Comparison of ENCODE assay signal across 1 cellular context in the genomic region with DNA sequence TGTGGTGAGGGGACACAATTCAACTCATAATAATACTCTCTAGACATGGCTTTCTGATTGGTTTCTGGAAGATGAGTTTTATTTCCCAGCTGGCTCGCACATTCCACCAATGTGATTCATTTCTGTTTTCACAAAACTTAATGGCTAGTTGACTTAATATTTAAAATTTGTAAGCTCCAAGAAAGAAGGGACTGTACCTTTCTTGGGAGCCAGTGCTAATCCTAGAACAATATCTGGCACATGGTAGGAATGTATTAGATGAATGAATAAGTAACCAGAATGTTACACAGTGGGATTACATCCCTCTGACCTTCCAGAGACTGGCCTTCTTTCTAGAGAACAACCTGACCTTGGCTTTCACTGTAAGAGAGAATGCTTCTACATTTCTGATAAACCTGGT.
TF ChIP-seq lines count a peak whose summit lies in the region.

No MANE protein-coding gene starts in this region.

TF ChIP-seq in IMR-90, 13 proteins besides CTCF, POLR2A, EP300 and RAD21 (continued from another document):
- TF ChIP-seq NFE2L2 (IDR thresholded peaks at IDR 0.05; ENCODE audit: low read depth, low read length): no peak
- no peak for TF ChIP-seq ELK1 (IDR thresholded peaks at IDR 0.05; ENCODE audit: borderline replicate concordance, low read depth, low read length)
- no peak for TF ChIP-seq FOS (IDR thresholded peaks at IDR 0.05; ENCODE audit: low read depth, low read length)
- no peak for TF ChIP-seq SMC3 (IDR thresholded peaks at IDR 0.05; ENCODE audit: low read depth, low read length)
- TF ChIP-seq RCOR1 (IDR thresholded peaks at IDR 0.05; ENCODE audit: insufficient replicate concordance, low read length): no peak
- no peak for TF ChIP-seq MAZ (IDR thresholded peaks at IDR 0.05; ENCODE audit: borderline replicate concordance, low read depth, low read length)
- TF ChIP-seq CEBPB (IDR thresholded peaks at IDR 0.05; ENCODE audit: low read depth, low read length): no peak
